33 cellular contexts compared by ENCODE assay signal in the genomic region with DNA sequence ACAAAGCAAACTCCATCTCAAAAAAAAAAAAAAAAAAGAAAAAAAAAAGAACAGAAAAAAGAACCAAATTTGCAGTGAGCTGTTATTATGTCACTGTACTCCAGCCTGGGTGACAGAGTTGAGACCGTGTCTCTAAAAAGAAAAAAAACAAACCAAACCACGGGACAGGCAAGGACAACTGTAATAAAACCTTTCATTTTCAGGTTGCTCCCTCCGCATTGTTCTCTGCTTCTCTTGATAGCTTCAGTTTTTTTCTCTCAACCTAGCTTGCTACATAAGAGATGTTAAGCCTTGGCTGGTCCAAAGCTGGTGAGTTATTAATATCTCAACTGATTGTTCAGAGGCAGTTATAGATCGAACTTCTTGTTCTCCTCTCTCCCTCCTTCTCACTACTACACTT.
"Had no signal": no experiment of that assay in that cellular context is flagged by ENCODE, and none has a peak within 500 bp of the region (broad histone marks: within the 10 kb centered on the region; RNA-seq: fewer than 3 reads in every experiment).

No MANE protein-coding gene starts in this region.

- DNase-seq: activated CD4-positive, alpha-beta memory T cell treated with anti-CD3 and anti-CD28 coated beads, Interleukin-2, amount 10 ng/mL, durations not matched to agents 7 days and 5 days; activated CD4-positive, alpha-beta T cell treated with anti-CD3 and anti-CD28 coated beads for 1 hour; activated CD4-positive, alpha-beta T cell treated with anti-CD3 and anti-CD28 coated beads for 4 hours; activated CD4-positive, alpha-beta T cell treated with anti-CD3 and anti-CD28 coated beads, Interleukin-2, amount 10 ng/mL, durations not matched to agents 7 days and 5 days; activated CD4-positive, alpha-beta T cell treated with anti-CD3 and anti-CD28 coated beads, Interleukin-2, amount 50 U/mL, for 4 hours; activated CD8-positive, alpha-beta memory T cell treated with anti-CD3 and anti-CD28 coated beads, Interleukin-2, amount 50 U/mL, for 48 hours; activated effector memory CD4-positive, alpha-beta T cell treated with Interleukin-2 at 50 U/mL for 16 hours; activated gamma-delta T cell treated with Interleukin-2 at 50 U/mL for 16 hours; activated naive CD4-positive, alpha-beta T cell treated with anti-CD3 and anti-CD28 coated beads, Interleukin-2, amount 50 U/mL, for 16 hours; activated naive CD4-positive, alpha-beta T cell treated with Interleukin-2 at 50 U/mL for 16 hours; activated T-cell treated with anti-CD3 and anti-CD28 coated beads for 4 hours; activated T-cell treated with anti-CD3 and anti-CD28 coated beads, Interleukin-2, amount 50 U/mL, for 4 hours; amniotic stem cell; anterior cingulate cortex; body of pancreas; caudate nucleus; cortex of kidney; dermis blood vessel endothelial cell; effector CD8-positive, alpha-beta T cell; esophagus squamous epithelium; foreskin melanocyte; heart right ventricle; hippocampal formation; T-helper 2 cell had no signal

- H3K4me1 ChIP-seq: body of pancreas, esophagus squamous epithelium, gastroesophageal sphincter, heart right ventricle had no signal

- ATAC-seq: activated T-cell treated with anti-CD3 and anti-CD28 coated beads, Interleukin-2, amount 50 U/mL, for 4 hours; activated T-helper 17 cell treated with anti-CD3 and anti-CD28 coated beads, Interleukin-2, amount 50 U/mL, for 72 hours; body of pancreas; gastroesophageal sphincter; heart right ventricle; WTC11 had no signal

- H3K4me3 ChIP-seq: body of pancreas, esophagus squamous epithelium, gastroesophageal sphincter, heart right ventricle had no signal

- H3K9me3 ChIP-seq: esophagus squamous epithelium, gastroesophageal sphincter, heart right ventricle had no signal

- H3K27me3 ChIP-seq: body of pancreas, esophagus squamous epithelium, gastroesophageal sphincter, heart right ventricle had no signal

- FAIRE-seq: colon, endometrium, endothelial cell of umbilical vein, TTC549 had no signal

- H3K36me3 ChIP-seq: esophagus squamous epithelium, gastroesophageal sphincter, heart right ventricle had no signal

- H3K27ac ChIP-seq: body of pancreas, epithelial cell of prostate, esophagus squamous epithelium, gastroesophageal sphincter, heart right ventricle, VCaP had no signal
